Comparison of ENCODE assay signal across 16 cellular contexts in genomic region chr7:113175525-113176097, GRCh38. TPM values are rescaled to one million over a fixed set of nuclear protein-coding genes. Genes with fewer than 3 reads are reported as not detected.
A peak's percentile ranks its signal among the peaks of the same experiment; 100 is the strongest.
DNase-seq lines count a peak whose midpoint lies in the region; ATAC-seq and TF ChIP-seq lines count a peak whose summit lies in the region.
"Had no signal": no experiment of that assay in that cellular context is flagged by ENCODE, and none has a peak within 500 bp of the region (broad histone marks: within the 10 kb centered on the region; RNA-seq: fewer than 3 reads in every experiment).

No MANE protein-coding gene starts in this region.

- no peaks in the 10 kb centered on the region for H3K9me3 Mint-ChIP-seq in activated CD4-positive, alpha-beta memory T cell treated with anti-CD3 and anti-CD28 coated beads, Interleukin-2, amount 10 ng/mL, durations not matched to agents 7 days and 5 days
- H3K9me3 Mint-ChIP-seq: CD8-positive, alpha-beta T cell had no signal

- no peak overlapping the region for H3K4me3 Mint-ChIP-seq in activated CD4-positive, alpha-beta memory T cell treated with anti-CD3 and anti-CD28 coated beads, Interleukin-2, amount 10 ng/mL, durations not matched to agents 7 days and 5 days
- H3K4me3 Mint-ChIP-seq: CD8-positive, alpha-beta T cell had no signal

- no peak overlapping the region for H3K27ac Mint-ChIP-seq in activated CD4-positive, alpha-beta memory T cell treated with anti-CD3 and anti-CD28 coated beads, Interleukin-2, amount 10 ng/mL, durations not matched to agents 7 days and 5 days
- H3K27ac Mint-ChIP-seq: CD8-positive, alpha-beta T cell had no signal

- intact Hi-C loops in transverse colon (cut with DNase I; ENCODE audit: low total_unique reads): no loop called here

- H3K36me3 ChIP-seq in transverse colon: no peaks in the 10 kb centered on the region
- H3K36me3 ChIP-seq: BLaER1 treated with 17β-estradiol and CSF1 and Interleukin-3, amounts not matched to agents 10 nM and 100 nM had no signal

- peaks cover 5% of the 10 kb centered on the region for H3K27me3 Mint-ChIP-seq in activated CD4-positive, alpha-beta memory T cell treated with anti-CD3 and anti-CD28 coated beads, Interleukin-2, amount 10 ng/mL, durations not matched to agents 7 days and 5 days

- DNase-seq in EL (peak; percentile 41), NCI-H82 (lab: John Stamatoyannopoulos, UW) (peak; percentile 72), astrocyte of the spinal cord (ENCODE audit: low read depth, low spot score) (peak; percentile 8), myocyte (ENCODE audit: low read depth) (peak; percentile 29), transverse colon (no peak)
- DNase-seq in activated CD4-positive, alpha-beta memory T cell treated with anti-CD3 and anti-CD28 coated beads, Interleukin-2, amount 10 ng/mL, durations not matched to agents 7 days and 5 days: no peak
- DNase-seq: CD8-positive, alpha-beta T cell; HCEC 1CT; MV-4-11; NCI-H1694 treated with DMSO at 0.1 percent for 48 hours; OCI-M1; SHP77 had no signal

- WGBS in transverse colon (ENCODE audit: low coverage in 1 of 2), 2 donors: 100% methylated on average over 1 of the region's 1 CpG; no CpG with 5 or more reads in 1 of the 2 donors

- in situ Hi-C loops in astrocyte of the spinal cord (cut with HindIII; ENCODE audit: low sequenced_read_pairs): no loop called here
- in situ Hi-C loops in transverse colon (cut with MboI; ENCODE audit: low pct_ligation_motif_present in 1 of 4, low pct_unique_long_range_greater_than_20kb in 1 of 4, low sequenced_read_pairs in 3 of 4): no loop called here

- no peaks in the 10 kb centered on the region for H3K27me3 ChIP-seq in transverse colon
- H3K27me3 ChIP-seq: BLaER1 treated with 17β-estradiol and CSF1 and Interleukin-3, amounts not matched to agents 10 nM and 100 nM had no signal

- no peaks in the 10 kb centered on the region for H3K4me1 ChIP-seq in transverse colon
- H3K4me1 ChIP-seq: A549; BLaER1 treated with 17β-estradiol and CSF1 and Interleukin-3, amounts not matched to agents 10 nM and 100 nM had no signal

- H3K27ac ChIP-seq in transverse colon: no peak overlapping the region
- H3K27ac ChIP-seq: A549; BLaER1 treated with 17β-estradiol and CSF1 and Interleukin-3, amounts not matched to agents 10 nM and 100 nM had no signal

- ATAC-seq in HG03571 (IDR thresholded peaks at IDR 0.05; ENCODE audit: unreplicated experiment): no peak
- ATAC-seq: A549; CD8-positive, alpha-beta T cell; K562 had no signal

- POLR2A ChIA-PET in activated CD4-positive, alpha-beta memory T cell treated with anti-CD3 and anti-CD28 coated beads, Interleukin-2, amount 10 ng/mL, durations not matched to agents 7 days and 5 days (lab: Charles Lee): no interaction called here

- TF ChIP-seq EP300 in transverse colon (IDR thresholded peaks at IDR 0.05; ENCODE audit: low read depth): no peak

- no peak for TF ChIP-seq CTCF in astrocyte of the spinal cord (IDR thresholded peaks at IDR 0.05; ENCODE audit: low read depth, low read length)
- TF ChIP-seq CTCF in transverse colon (IDR thresholded peaks at IDR 0.05): no peak

- H3K4me3 ChIP-seq in astrocyte of the spinal cord (ENCODE audit: low read depth, low read length) (no peak overlapping the region), transverse colon (no peak overlapping the region)
- H3K4me3 ChIP-seq: A549; BLaER1 treated with 17β-estradiol and CSF1 and Interleukin-3, amounts not matched to agents 10 nM and 100 nM; K562 had no signal

- CTCF ChIA-PET in activated CD4-positive, alpha-beta memory T cell treated with anti-CD3 and anti-CD28 coated beads, Interleukin-2, amount 10 ng/mL, durations not matched to agents 7 days and 5 days (lab: Charles Lee): no interaction called here

- no peak for TF ChIP-seq POLR2A in transverse colon (IDR thresholded peaks at IDR 0.05)

- no peaks in the 10 kb centered on the region for H3K36me3 Mint-ChIP-seq in activated CD4-positive, alpha-beta memory T cell treated with anti-CD3 and anti-CD28 coated beads, Interleukin-2, amount 10 ng/mL, durations not matched to agents 7 days and 5 days (ENCODE audit: low read depth)
- H3K36me3 Mint-ChIP-seq: CD8-positive, alpha-beta T cell had no signal

- H3K4me1 Mint-ChIP-seq in activated CD4-positive, alpha-beta memory T cell treated with anti-CD3 and anti-CD28 coated beads, Interleukin-2, amount 10 ng/mL, durations not matched to agents 7 days and 5 days: no peaks in the 10 kb centered on the region

- H3K9me3 ChIP-seq in transverse colon: no peaks in the 10 kb centered on the region
- H3K9me3 ChIP-seq: A549; BLaER1 treated with 17β-estradiol and CSF1 and Interleukin-3, amounts not matched to agents 10 nM and 100 nM had no signal

RNA-seq across cellular contexts. Expression of gene SMIM30, which starts 57.3 kb away (rescaled TPM):
- total RNA-seq in myocyte (162 and 187 TPM in 2 replicates), transverse colon (10 to 100 TPM in 3 of 4 donors, 1 to 10 TPM in 1; 4.6 to 36.0 (median 30.1) TPM)
- 89.4 TPM for polyA plus RNA-seq in myocyte (2012)
- 10 to 100 TPM; 23.1 to 24.8 TPM for total RNA-seq in activated CD4-positive, alpha-beta memory T cell treated with anti-CD3 and anti-CD28 coated beads, Interleukin-2, amount 10 ng/mL, durations not matched to agents 7 days and 5 days

Comparison
In these comparisons a context has a peak if more than half of its experiments do, and no peak if none do; other contexts are left out.
1. DNase-seq: peak in EL (single experiment), NCI-H82 (single experiment), astrocyte of the spinal cord (single experiment) and myocyte (single experiment); none in activated CD4-positive, alpha-beta memory T cell treated with anti-CD3 and anti-CD28 coated beads, Interleukin-2, amount 10 ng/mL, durations not matched to agents 7 days and 5 days (single experiment) and transverse colon (single experiment).